8 cellular contexts compared by ENCODE assay signal in the genomic region with DNA sequence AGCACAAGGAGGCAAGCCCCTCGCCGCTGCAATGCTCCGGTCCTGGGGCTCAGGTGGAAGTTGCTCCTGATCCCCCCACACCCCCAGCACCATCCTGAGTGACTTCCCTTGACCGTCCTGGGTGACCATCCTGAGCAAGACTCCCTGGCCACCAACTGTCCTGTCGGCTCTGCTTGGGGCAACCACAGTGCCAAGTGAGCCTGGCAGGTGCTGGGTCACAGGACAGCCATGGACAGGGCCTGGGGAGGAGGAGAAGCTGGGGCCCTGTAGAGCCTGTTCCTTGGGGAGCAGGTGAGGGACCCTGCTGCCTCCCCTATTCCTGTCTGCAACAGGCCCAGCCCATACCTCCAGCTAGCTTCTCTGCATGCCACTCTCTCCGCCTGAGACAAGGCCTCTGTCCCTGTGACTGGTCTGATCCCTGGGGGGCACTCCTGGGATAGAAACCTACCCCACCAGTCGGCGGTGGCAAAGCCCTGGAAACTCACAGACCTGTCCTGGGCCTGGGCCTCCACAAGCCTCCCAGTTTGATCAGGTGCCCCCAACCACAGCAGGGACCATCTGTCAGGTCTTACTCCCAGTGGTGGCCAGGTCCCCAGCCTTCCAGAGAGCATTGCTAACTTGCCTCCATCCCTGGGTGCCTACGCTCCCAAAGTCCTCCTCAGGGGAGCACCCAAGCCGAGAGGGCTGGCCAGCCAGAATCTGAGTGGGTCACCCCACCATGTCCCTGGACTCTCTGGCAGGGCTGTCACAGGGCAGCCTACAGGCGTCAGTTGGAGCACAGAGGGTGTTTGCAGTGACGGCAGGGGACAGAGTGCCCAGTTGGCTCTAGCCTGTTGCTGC.
DNase-seq lines count a peak whose midpoint lies in the region; ATAC-seq and TF ChIP-seq lines count a peak whose summit lies in the region.

No MANE protein-coding gene starts in this region.

- DNase-seq in CD14-positive monocyte (ENCODE audit: low spot score), result no peak
- no peak for DNase-seq in fibroblast of villous mesenchyme (ENCODE audit: low read depth)
- DNase-seq in omental fat pad (ENCODE audit: low spot score), result peak; percentile 16
- no peak for DNase-seq in midbrain (lab: John Stamatoyannopoulos, UW)
- DNase-seq in Karpas-422, result no peak

- no peaks in the 10 kb centered on the region for H3K9me3 ChIP-seq in Karpas-422 (ENCODE audit: low read length)

- no peaks in the 10 kb centered on the region for H3K9me2 ChIP-seq in Karpas-422 (replicated peaks; ENCODE audit: insufficient read depth, low read length)

- no peak for TF ChIP-seq CTCF in CD14-positive monocyte (IDR thresholded peaks at IDR 0.05)
- TF ChIP-seq CTCF in VCaP (conservative IDR thresholded peaks at IDR 0.05), result no peak
- no peak for TF ChIP-seq CTCF in fibroblast of villous mesenchyme (IDR thresholded peaks at IDR 0.05; ENCODE audit: insufficient read depth, low read depth, low read length)
- no peak for TF ChIP-seq CTCF in omental fat pad (IDR thresholded peaks at IDR 0.05)

- H3K36me3 Mint-ChIP-seq in CD14-positive monocyte, result peaks cover 0 to 23% of the 10 kb centered on the region in 2 donors

- no peaks in the 10 kb centered on the region for H3K36me3 ChIP-seq in Karpas-422 (ENCODE audit: insufficient read depth, low read length)

- peaks cover 0 to 2% (median 0%) of the 10 kb centered on the region in 3 donors for H3K27me3 Mint-ChIP-seq in CD14-positive monocyte (ENCODE audit: low read depth in 3 of 3)

- peak; percentile 13 for ATAC-seq in omental fat pad (ENCODE audit: low FRiP score)
- ATAC-seq in HG03432 (IDR thresholded peaks at IDR 0.05; ENCODE audit: unreplicated experiment), result no peak
- no peak for ATAC-seq in GM19455 (IDR thresholded peaks at IDR 0.05; ENCODE audit: unreplicated experiment)

- peak overlapping the region; percentile 89 for H3K27ac ChIP-seq in VCaP
- no peak overlapping the region for H3K27ac ChIP-seq in Karpas-422 (ENCODE audit: low read length)

- no peak overlapping the region for H2AFZ ChIP-seq in Karpas-422 (ENCODE audit: low read length)

- H3K27ac Mint-ChIP-seq in CD14-positive monocyte, result peak overlapping the region; percentile 88 to 95 (median 94)

- H3K9ac ChIP-seq in Karpas-422 (ENCODE audit: low read length), result no peak overlapping the region

- H3K4me3 ChIP-seq in fibroblast of villous mesenchyme (ENCODE audit: low read depth, low read length) (peak overlapping the region; percentile 52), Karpas-422 (ENCODE audit: low read length) (no peak overlapping the region)

- no peaks in the 10 kb centered on the region for H3K79me2 ChIP-seq in Karpas-422 (ENCODE audit: low read length)

- H3K4me1 ChIP-seq in Karpas-422 (ENCODE audit: low read length), result peaks cover 10% of the 10 kb centered on the region; the same call in 1 of the 2 replicates

- peaks cover 75% of the 10 kb centered on the region for H3K4me1 Mint-ChIP-seq in CD14-positive monocyte

- peak overlapping the region; percentile 80 to 88 for H3K4me3 Mint-ChIP-seq in CD14-positive monocyte

- H3K4me2 ChIP-seq in Karpas-422 (ENCODE audit: low read depth, low read length, poor library complexity, severe bottlenecking), result no peak overlapping the region

- peaks cover 0 to 1% (median 0%) of the 10 kb centered on the region in 7 donors for H3K9me3 Mint-ChIP-seq in CD14-positive monocyte

- H3K27me3 ChIP-seq in Karpas-422 (ENCODE audit: low read length), result no peaks in the 10 kb centered on the region

- intact Hi-C loops in CD14-positive monocyte (cut with micrococcal nuclease), result loop anchor here in 1 of 2 donors (10.0 kb wide), 1 partner anchor 881 kb away; a partner anchor contains a TSS

- H4K20me1 ChIP-seq in Karpas-422 (ENCODE audit: insufficient read depth, low read depth, low read length), result no peaks in the 10 kb centered on the region
